ENCODE assay signal across 27 cellular contexts in the genomic region with DNA sequence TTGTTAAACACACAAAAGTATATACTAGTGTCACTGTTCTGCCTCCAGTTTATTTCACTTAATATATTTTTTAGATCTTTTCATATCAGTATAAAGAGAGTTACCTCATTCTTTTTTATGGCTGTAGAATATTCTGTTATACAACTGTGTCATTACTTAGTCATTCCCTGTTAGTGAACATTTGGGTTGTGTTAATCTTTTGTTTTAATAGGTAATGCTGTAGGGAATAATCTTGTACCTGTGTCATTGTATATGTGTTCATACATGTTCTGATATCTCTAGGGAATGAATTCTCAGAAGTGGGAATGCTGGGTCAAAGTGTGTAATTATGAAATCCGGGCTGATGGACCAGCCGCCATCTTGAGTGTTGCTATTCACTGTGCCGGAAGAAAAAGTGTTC.
"Had no signal": no experiment of that assay in that cellular context is flagged by ENCODE, and none has a peak within 500 bp of the region (broad histone marks: within the 10 kb centered on the region; RNA-seq: fewer than 3 reads in every experiment).

No MANE protein-coding gene starts in this region.

- H3K4me1 ChIP-seq: esophagus muscularis mucosa, sigmoid colon had no signal

- DNase-seq: activated CD4-positive, alpha-beta T cell treated with anti-CD3 and anti-CD28 coated beads for 36 hours; activated CD4-positive, alpha-beta T cell treated with anti-CD3 and anti-CD28 coated beads, Interleukin-2, amount 50 U/mL, for 48 hours; activated effector memory CD4-positive, alpha-beta T cell treated with anti-CD3 and anti-CD28 coated beads, Interleukin-2, amount 50 U/mL, for 16 hours; activated naive CD4-positive, alpha-beta T cell treated with anti-CD3 and anti-CD28 coated beads, Interleukin-2, amount 10 ng/mL, durations not matched to agents 7 days and 5 days; activated T-cell treated with anti-CD3 and anti-CD28 coated beads, Interleukin-2, amount 50 U/mL, for 48 hours; amygdala; body of pancreas; head of caudate nucleus; hypothalamus; left ventricle myocardium inferior; natural killer cell; retina; sigmoid colon; stimulated activated CD4-positive, alpha-beta T cell treated with anti-CD3 and anti-CD28 coated beads, Interleukin-15, amount 100 ng/mL, for 24 hours; stimulated activated CD4-positive, alpha-beta T cell treated with anti-CD3 and anti-CD28 coated beads, Interleukin-2, amount 100 ng/mL, for 48 hours; stimulated activated naive CD8-positive, alpha-beta T cell treated with anti-CD3 and anti-CD28 coated beads, Interleukin-15, Interleukin-2, amounts not matched to agents 100 U/mL and 50 U/mL, for 24 hours; T-cell; thyroid gland; WERI-Rb-1 had no signal

- H3K27ac Mint-ChIP-seq: activated CD4-positive, alpha-beta T cell treated with anti-CD3 and anti-CD28 coated beads for 36 hours; activated naive CD4-positive, alpha-beta T cell treated with anti-CD3 and anti-CD28 coated beads, Interleukin-2, amount 10 ng/mL, durations not matched to agents 7 days and 5 days; mesothelial cell of epicardium; natural killer cell; T-cell; T-helper 2 cell treated with Interferon-gamma antibody and Interleukin-4, amounts not matched to agents 5 μg/mL and 100 μg/mL, for 36 hours had no signal

- H3K27me3 Mint-ChIP-seq: activated CD4-positive, alpha-beta T cell treated with anti-CD3 and anti-CD28 coated beads for 36 hours; activated naive CD4-positive, alpha-beta T cell treated with anti-CD3 and anti-CD28 coated beads, Interleukin-2, amount 10 ng/mL, durations not matched to agents 7 days and 5 days; progenitor cell of endocrine pancreas; T-cell had no signal

- FAIRE-seq: endometrium, TTC549 had no signal

- H3K4me3 ChIP-seq: body of pancreas, esophagus muscularis mucosa, gastroesophageal sphincter, left ventricle myocardium inferior, sigmoid colon, smooth muscle cell, thyroid gland had no signal

- H3K27me3 ChIP-seq: body of pancreas, esophagus muscularis mucosa, gastroesophageal sphincter, sigmoid colon, thyroid gland had no signal

- ATAC-seq: activated CD4-positive, alpha-beta T cell treated with anti-CD3 and anti-CD28 coated beads for 36 hours; body of pancreas; gastroesophageal sphincter; natural killer cell; stimulated activated naive CD8-positive, alpha-beta T cell treated with anti-CD3 and anti-CD28 coated beads, Interleukin-15, Interleukin-2, amounts not matched to agents 100 U/mL and 50 U/mL, for 24 hours; T-cell had no signal

- H3K9me3 ChIP-seq: body of pancreas, esophagus muscularis mucosa, gastroesophageal sphincter, sigmoid colon, thyroid gland had no signal

- H3K27ac ChIP-seq: body of pancreas, esophagus muscularis mucosa, gastroesophageal sphincter, left ventricle myocardium inferior, sigmoid colon, WERI-Rb-1 had no signal

- H3K4me2 ChIP-seq: smooth muscle cell had no signal

- H3K4me3 Mint-ChIP-seq: activated CD4-positive, alpha-beta T cell treated with anti-CD3 and anti-CD28 coated beads for 36 hours; activated naive CD4-positive, alpha-beta T cell treated with anti-CD3 and anti-CD28 coated beads, Interleukin-2, amount 10 ng/mL, durations not matched to agents 7 days and 5 days; mesothelial cell of epicardium; natural killer cell; T-cell; T-helper 2 cell treated with Interferon-gamma antibody and Interleukin-4, amounts not matched to agents 5 μg/mL and 100 μg/mL, for 36 hours had no signal
